Comparison of ENCODE assay signal across 8 cellular contexts in genomic region chr12:46373303-46374182, GRCh38. TPM values are rescaled to one million over a fixed set of nuclear protein-coding genes. Genes with fewer than 3 reads are reported as not detected.
DNase-seq lines count a peak whose midpoint lies in the region; ATAC-seq, FAIRE-seq and TF ChIP-seq lines count a peak whose summit lies in the region.

No MANE protein-coding gene starts in this region.

- H3K4me1 ChIP-seq in HUES48 (ENCODE audit: control insufficient read depth, insufficient read depth, low read length), result peaks cover 38% of the 10 kb centered on the region
- peaks cover 11% of the 10 kb centered on the region in 2 donors for H3K4me1 ChIP-seq in breast epithelium
- H3K4me1 ChIP-seq in keratinocyte (ENCODE audit: control insufficient read depth, extremely low read depth, insufficient read depth, low read length), result peaks cover 21% of the 10 kb centered on the region

- H3K4me2 ChIP-seq in keratinocyte (ENCODE audit: control insufficient read depth, extremely low read depth, insufficient read depth, low read depth, low read length), result peak overlapping the region; percentile 98

- no peak for TF ChIP-seq POLR2A in breast epithelium (IDR thresholded peaks at IDR 0.05)

- H4K20me1 ChIP-seq in keratinocyte (ENCODE audit: control insufficient read depth, extremely low read depth, insufficient read depth, low read length), result peaks cover 22% of the 10 kb centered on the region

- peak overlapping the region; percentile 94 for H3K27ac ChIP-seq in CD4-positive, alpha-beta T cell (ENCODE audit: low read depth, low read length)
- H3K27ac ChIP-seq in HUES48 (ENCODE audit: low read depth, low read length), result peak overlapping the region; percentile 51
- peak overlapping the region; percentile 95 to 98 for H3K27ac ChIP-seq in breast epithelium
- peak overlapping the region; percentile 95 for H3K27ac ChIP-seq in keratinocyte (ENCODE audit: control insufficient read depth, insufficient read depth, low read length)

- H3K36me3 Mint-ChIP-seq in CD4-positive, alpha-beta T cell (ENCODE audit: low read depth), result peaks cover 44% of the 10 kb centered on the region
- H3K36me3 Mint-ChIP-seq in T-helper 2 cell treated with Interferon-gamma antibody and Interleukin-4, amounts not matched to agents 5 μg/mL and 100 μg/mL, for 36 hours (ENCODE audit: low read depth), result peaks cover 36% of the 10 kb centered on the region

- TF ChIP-seq CTCF in CD4-positive, alpha-beta T cell (IDR thresholded peaks at IDR 0.05), result peak; percentile 15
- TF ChIP-seq CTCF in breast epithelium (IDR thresholded peaks at IDR 0.05), result no peak
- TF ChIP-seq CTCF in keratinocyte (optimal IDR thresholded peaks at IDR 0.05 in 1 of 3, IDR thresholded peaks at IDR 0.05 in 1 of 3, conservative IDR thresholded peaks at IDR 0.05 in 1 of 3; ENCODE audit: extremely low read depth in 1 of 3, insufficient read depth in 2 of 3, low read length in 3 of 3), result no peak

- peak overlapping the region; percentile 98 for H3K4me3 Mint-ChIP-seq in CD4-positive, alpha-beta T cell
- peak overlapping the region; percentile 97 for H3K4me3 Mint-ChIP-seq in T-helper 2 cell treated with Interferon-gamma antibody and Interleukin-4, amounts not matched to agents 5 μg/mL and 100 μg/mL, for 36 hours

- H3K4me3 ChIP-seq in HUES48 (ENCODE audit: low read depth, low read length) (peak overlapping the region; percentile 98), breast epithelium (peak overlapping the region; percentile 89 to 99 (median 97)), keratinocyte (ENCODE audit: control insufficient read depth in 2 of 3, extremely low read depth in 1 of 3, insufficient read depth in 2 of 3, low read depth in 1 of 3, low read length in 3 of 3) (peak overlapping the region; percentile 70 to 100 (median 82))

- no peak for ATAC-seq in CD4-positive, alpha-beta T cell (ENCODE audit: poor library complexity)
- ATAC-seq in HG03196 (IDR thresholded peaks at IDR 0.05; ENCODE audit: unreplicated experiment) (no peak), HG02588 (IDR thresholded peaks at IDR 0.05; ENCODE audit: unreplicated experiment) (no peak)

- peaks cover 43% of the 10 kb centered on the region for H3K79me2 ChIP-seq in keratinocyte (ENCODE audit: control insufficient read depth, insufficient read depth, low read length)

- no peaks in the 10 kb centered on the region for H3K27me3 ChIP-seq in CD4-positive, alpha-beta T cell (ENCODE audit: control insufficient read depth, insufficient read depth, low read length)
- H3K27me3 ChIP-seq in HUES48 (ENCODE audit: control insufficient read depth, insufficient read depth, low read length) (peaks cover 10% of the 10 kb centered on the region; the same call in 1 of the 2 replicates), breast epithelium (no peaks in the 10 kb centered on the region), keratinocyte (ENCODE audit: control insufficient read depth, extremely low read depth, insufficient read depth, low read length) (no peaks in the 10 kb centered on the region)

- dilution Hi-C loops in keratinocyte (cut with MboI; ENCODE audit: extremely low pct_ligation_motif_present, low sequenced_read_pairs), result no loop called here

- DNase-seq in CD4-positive, alpha-beta T cell, result peak in 9 of 10 experiments; percentile 17 to 45 (median 28)
- peak; percentile 38 for DNase-seq in T-helper 2 cell treated with Interferon-gamma antibody and Interleukin-4, amounts not matched to agents 5 μg/mL and 100 μg/mL, for 36 hours (ENCODE audit: low spot score)
- DNase-seq in breast epithelium (ENCODE audit: low spot score in 2 of 2), result peak; percentile 54 to 67
- no peak for DNase-seq in keratinocyte (ENCODE audit: low read depth, low spot score)
- peak; percentile 50 for DNase-seq in smooth muscle cell of the brain vasculature (ENCODE audit: low read depth, low spot score)

- H3K9me3 Mint-ChIP-seq in CD4-positive, alpha-beta T cell, result no peaks in the 10 kb centered on the region
- H3K9me3 Mint-ChIP-seq in T-helper 2 cell treated with Interferon-gamma antibody and Interleukin-4, amounts not matched to agents 5 μg/mL and 100 μg/mL, for 36 hours, result no peaks in the 10 kb centered on the region

- CTCF ChIA-PET in CD4-positive, alpha-beta T cell (lab: Charles Lee), result no interaction called here

- peak overlapping the region; percentile 99 for H3K27ac Mint-ChIP-seq in CD4-positive, alpha-beta T cell
- peak overlapping the region; percentile 99 for H3K27ac Mint-ChIP-seq in T-helper 2 cell treated with Interferon-gamma antibody and Interleukin-4, amounts not matched to agents 5 μg/mL and 100 μg/mL, for 36 hours

- H3K9ac ChIP-seq in HUES48 (ENCODE audit: low read depth, low read length) (peak overlapping the region; percentile 69), keratinocyte (ENCODE audit: control insufficient read depth, extremely low read depth, insufficient read depth, low read length) (peak overlapping the region; percentile 93)

- POLR2A ChIA-PET in CD4-positive, alpha-beta T cell (lab: Charles Lee), result interaction anchor here (0.6 to 4.2 kb wide), 14 partner anchors 10 to 645 kb away, joined by 3 to 76 read pairs (median 4); partner anchors contain the start of gene SLC38A1

- peaks cover 55% of the 10 kb centered on the region for H3K4me1 Mint-ChIP-seq in CD4-positive, alpha-beta T cell (ENCODE audit: low read depth)
- peaks cover 49% of the 10 kb centered on the region for H3K4me1 Mint-ChIP-seq in T-helper 2 cell treated with Interferon-gamma antibody and Interleukin-4, amounts not matched to agents 5 μg/mL and 100 μg/mL, for 36 hours (ENCODE audit: low read depth)

- no peaks in the 10 kb centered on the region for H3K9me1 ChIP-seq in keratinocyte (ENCODE audit: control insufficient read depth, extremely low read depth, insufficient read depth, low read length)

- FAIRE-seq in keratinocyte (lab: Jason Lieb, UNC), result no peak

- intact Hi-C loops in CD4-positive, alpha-beta T cell (cut with DNase I, micrococcal nuclease), result loop anchor here (1.0 to 10.0 kb wide), 9 partner anchors 9 to 1981 kb away; partner anchors contain the start of genes ARID2 (in 2 of the 2), SCAF11 (in 1 of the 2) and ZNF641 (in 1 of the 2)
- intact Hi-C loops in breast epithelium (cut with DNase I; ENCODE audit: low total_unique reads), result no loop called here

- H3K36me3 ChIP-seq in HUES48 (ENCODE audit: control insufficient read depth, insufficient read depth, low read length) (peaks cover 26% of the 10 kb centered on the region), breast epithelium (peaks cover 2% of the 10 kb centered on the region), keratinocyte (ENCODE audit: control insufficient read depth in 2 of 2, extremely low read depth in 1 of 2, insufficient read depth in 2 of 2, low read length in 2 of 2) (peaks cover 9 to 31% of the 10 kb centered on the region in 2 experiments)

- no peaks in the 10 kb centered on the region for H3K9me3 ChIP-seq in CD4-positive, alpha-beta T cell (ENCODE audit: control insufficient read depth, low read length)
- no peaks in the 10 kb centered on the region for H3K9me3 ChIP-seq in HUES48 (ENCODE audit: control insufficient read depth, insufficient read depth, low read length)
- no peaks in the 10 kb centered on the region for H3K9me3 ChIP-seq in breast epithelium
- no peaks in the 10 kb centered on the region for H3K9me3 ChIP-seq in keratinocyte (ENCODE audit: control insufficient read depth, low read depth, low read length)

- H2AFZ ChIP-seq in keratinocyte (ENCODE audit: control insufficient read depth, low read length), result peak overlapping the region; percentile 51

- peaks cover 7% of the 10 kb centered on the region for H3K27me3 Mint-ChIP-seq in CD4-positive, alpha-beta T cell
- peaks cover 7% of the 10 kb centered on the region for H3K27me3 Mint-ChIP-seq in T-helper 2 cell treated with Interferon-gamma antibody and Interleukin-4, amounts not matched to agents 5 μg/mL and 100 μg/mL, for 36 hours (ENCODE audit: low read depth)

RNA-seq across cellular contexts. Expression of gene SLC38A2, which starts 1.0 kb away (rescaled TPM):
- 100 to 1,000 TPM; 213 to 222 TPM for total RNA-seq in CD4-positive, alpha-beta T cell
- 100 to 1,000 TPM; 250 to 424 (median 399) TPM for total RNA-seq in breast epithelium
- polyA plus RNA-seq in keratinocyte, result 213 to 577 TPM (median 375 TPM) in 3 replicates
- 528 TPM for polyA plus RNA-seq in keratinocyte (2011; ENCODE audit: low read depth)
- polyA plus RNA-seq in keratinocyte (2011; cell fraction: cytosol; rRNA removed), result 64.1 and 143 TPM in 2 replicates
- 720 and 1,040 TPM in 2 replicates for polyA plus RNA-seq in keratinocyte (2011; cell fraction: nucleus; rRNA removed)
- polyA plus RNA-seq in keratinocyte (2012; ENCODE audit: low replicate concordance), result 229 and 376 TPM in 2 replicates
- polyA minus RNA-seq in keratinocyte, result 238 to 790 TPM (median 512 TPM) in 3 replicates
- 139 TPM for polyA minus RNA-seq in keratinocyte (2011; cell fraction: cytosol; rRNA and poly(A)+ RNA removed)
- polyA minus RNA-seq in keratinocyte (2011; cell fraction: nucleus; rRNA and poly(A)+ RNA removed), result 1,093 and 1,815 TPM in 2 replicates
